ENCODE assay signal across 19 cellular contexts in the genomic region with DNA sequence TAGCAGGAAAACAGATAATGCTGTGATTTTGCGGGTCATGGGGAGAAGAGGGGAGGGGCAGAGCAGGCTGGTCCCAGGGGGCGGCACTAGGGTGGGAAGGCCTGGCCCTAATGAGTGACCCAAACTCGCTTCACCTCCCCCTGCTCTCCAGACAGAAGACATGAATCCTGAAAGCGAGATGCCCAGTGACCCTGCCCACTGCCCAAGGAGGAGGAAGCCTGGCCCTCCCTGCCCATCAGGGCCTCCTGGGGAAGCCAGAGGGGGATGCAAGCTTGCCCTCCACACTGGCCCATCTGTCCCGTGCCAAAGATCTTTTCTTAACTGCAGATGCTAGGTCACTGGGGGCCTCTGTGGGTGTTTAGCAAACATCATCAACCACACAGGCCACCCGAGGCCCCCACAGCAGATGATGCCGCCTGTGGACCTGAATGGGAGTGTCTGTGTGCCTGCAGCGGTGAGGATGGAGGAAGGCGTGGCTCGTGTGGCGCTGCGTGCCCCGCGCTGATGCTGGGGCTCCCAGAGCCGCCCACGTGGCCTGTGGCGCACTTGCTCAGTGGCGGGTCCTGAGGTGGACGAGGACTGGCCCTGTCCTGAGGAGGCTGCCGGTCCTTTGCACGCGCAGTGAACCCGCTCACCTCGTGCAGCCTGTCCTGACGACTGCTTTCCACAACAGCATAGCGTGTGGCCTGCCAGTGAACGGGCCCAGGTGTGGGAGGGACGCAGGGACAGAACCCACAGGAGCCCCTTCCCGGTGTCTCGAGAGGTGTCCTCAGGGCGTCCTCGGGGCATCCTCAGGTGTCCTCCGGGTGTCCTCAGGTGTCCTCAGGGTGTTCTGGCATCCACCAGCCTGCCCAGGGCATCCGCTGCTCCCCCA.
A peak's percentile ranks its signal among the peaks of the same experiment; 100 is the strongest.
DNase-seq lines count a peak whose midpoint lies in the region; ATAC-seq and TF ChIP-seq lines count a peak whose summit lies in the region.
"Had no signal": no experiment of that assay in that cellular context is flagged by ENCODE, and none has a peak within 500 bp of the region (broad histone marks: within the 10 kb centered on the region; RNA-seq: fewer than 3 reads in every experiment).

No MANE protein-coding gene starts in this region.

- no peak overlapping the region for H3K4me3 Mint-ChIP-seq in activated CD4-positive, alpha-beta T cell treated with anti-CD3 and anti-CD28 coated beads for 36 hours
- H3K4me3 Mint-ChIP-seq in progenitor cell of endocrine pancreas (ENCODE audit: low read depth), result no peak overlapping the region
- H3K4me3 Mint-ChIP-seq in effector memory CD8-positive, alpha-beta T cell, result no peak overlapping the region

- no peak overlapping the region for H3K27ac Mint-ChIP-seq in activated CD4-positive, alpha-beta T cell treated with anti-CD3 and anti-CD28 coated beads for 36 hours
- H3K27ac Mint-ChIP-seq in progenitor cell of endocrine pancreas, result peak overlapping the region; percentile 29
- H3K27ac Mint-ChIP-seq in effector memory CD8-positive, alpha-beta T cell, result no peak overlapping the region

- H3K36me3 Mint-ChIP-seq in activated CD4-positive, alpha-beta T cell treated with anti-CD3 and anti-CD28 coated beads for 36 hours (ENCODE audit: low read depth), result peaks cover 4% of the 10 kb centered on the region
- H3K36me3 Mint-ChIP-seq in progenitor cell of endocrine pancreas (ENCODE audit: insufficient read depth), result peaks cover 1% of the 10 kb centered on the region
- peaks cover 9% of the 10 kb centered on the region for H3K36me3 Mint-ChIP-seq in effector memory CD8-positive, alpha-beta T cell (ENCODE audit: insufficient read depth)

- H3K27me3 Mint-ChIP-seq in activated CD4-positive, alpha-beta T cell treated with anti-CD3 and anti-CD28 coated beads for 36 hours, result peaks cover 5% of the 10 kb centered on the region
- H3K27me3 Mint-ChIP-seq in progenitor cell of endocrine pancreas, result peaks cover 2% of the 10 kb centered on the region
- peaks cover 10 to 11% of the 10 kb centered on the region in 2 donors for H3K27me3 Mint-ChIP-seq in effector memory CD8-positive, alpha-beta T cell

- H3K4me1 ChIP-seq in RWPE2 (ENCODE audit: insufficient read depth, poor library complexity, severe bottlenecking), result no peaks in the 10 kb centered on the region
- peaks cover 2 to 21% of the 10 kb centered on the region in 2 donors for H3K4me1 ChIP-seq in left lung

- no peaks in the 10 kb centered on the region for H3K9me3 Mint-ChIP-seq in activated CD4-positive, alpha-beta T cell treated with anti-CD3 and anti-CD28 coated beads for 36 hours (ENCODE audit: low read depth)
- no peaks in the 10 kb centered on the region for H3K9me3 Mint-ChIP-seq in progenitor cell of endocrine pancreas (ENCODE audit: low read depth)
- no peaks in the 10 kb centered on the region for H3K9me3 Mint-ChIP-seq in effector memory CD8-positive, alpha-beta T cell

- H3K27ac ChIP-seq in RWPE2 (ENCODE audit: poor library complexity, severe bottlenecking), result no peak overlapping the region
- no peak overlapping the region for H3K27ac ChIP-seq in left lung
- H3K27ac ChIP-seq: 22Rv1, GM23248, KMS-11 had no signal

- CTCF ChIA-PET in activated CD4-positive, alpha-beta T cell treated with anti-CD3 and anti-CD28 coated beads for 36 hours (lab: Charles Lee), result interaction anchor here (0.7 kb wide), 1 partner anchor 1343 kb away, joined by 3 read pairs; no protein-coding TSS in a partner anchor

- TF ChIP-seq CTCF in RWPE2 (IDR thresholded peaks at IDR 0.05; ENCODE audit: poor library complexity, severe bottlenecking) (no peak), left lung (IDR thresholded peaks at IDR 0.05) (no peak), progenitor cell of endocrine pancreas (IDR thresholded peaks at IDR 0.05; ENCODE audit: unreplicated experiment) (no peak)

- H3K9me3 ChIP-seq in RWPE2 (ENCODE audit: severe bottlenecking) (no peaks in the 10 kb centered on the region), left lung (no peaks in the 10 kb centered on the region)

- intact Hi-C loops in activated CD4-positive, alpha-beta T cell treated with anti-CD3 and anti-CD28 coated beads for 36 hours (cut with DNase I, micrococcal nuclease), result no loop called here
- intact Hi-C loops in left lung (cut with DNase I), result no loop called here

- H3K27me3 ChIP-seq in RWPE2 (ENCODE audit: insufficient read depth, poor library complexity, severe bottlenecking), result peaks cover 12% of the 10 kb centered on the region
- H3K27me3 ChIP-seq in left lung, result peaks cover 0 to 19% of the 10 kb centered on the region in 2 donors

- DNase-seq in activated CD4-positive, alpha-beta T cell treated with anti-CD3 and anti-CD28 coated beads for 36 hours, result peak; percentile 2
- DNase-seq in activated CD4-positive, alpha-beta T cell treated with anti-CD3 and anti-CD28 coated beads, Interleukin-2, amount 50 U/mL, for 4 hours, result no peak
- DNase-seq in RWPE2 (ENCODE audit: low spot score) (peak; percentile 47), left lung (peak; percentile 24 to 67), progenitor cell of endocrine pancreas (ENCODE audit: low spot score, unreplicated experiment) (no peak), NCI-H82 treated with DMSO at 0.1 percent for 48 hours (lab: John Stamatoyannopoulos, UW; ENCODE audit: unreplicated experiment) (no peak)
- no peak for DNase-seq in effector memory CD8-positive, alpha-beta T cell
- DNase-seq: DMS153, GF-D8, GM23248, MV-4-11, NCI-H1694 treated with DMSO at 0.1 percent for 48 hours, NCI-H510A, NCI-H82, RPMI8226, SIG-M5 had no signal

- H3K36me3 ChIP-seq in RWPE2 (ENCODE audit: low read depth) (no peaks in the 10 kb centered on the region), left lung (peaks cover 0 to 21% of the 10 kb centered on the region in 2 donors)

- no peak for ATAC-seq in activated CD4-positive, alpha-beta T cell treated with anti-CD3 and anti-CD28 coated beads for 36 hours
- ATAC-seq in RWPE2 (ENCODE audit: low read depth) (no peak), left lung (no peak), HG03378 (IDR thresholded peaks at IDR 0.05; ENCODE audit: unreplicated experiment) (no peak)
- no peak for ATAC-seq in effector memory CD8-positive, alpha-beta T cell (replicated peaks)

- H3K4me3 ChIP-seq in RWPE2 (ENCODE audit: severe bottlenecking) (no peak overlapping the region), left lung (no peak overlapping the region)
- H3K4me3 ChIP-seq: GM23248 had no signal

- POLR2A ChIA-PET in activated CD4-positive, alpha-beta T cell treated with anti-CD3 and anti-CD28 coated beads for 36 hours (lab: Charles Lee), result no interaction called here

- no peaks in the 10 kb centered on the region for H3K4me1 Mint-ChIP-seq in activated CD4-positive, alpha-beta T cell treated with anti-CD3 and anti-CD28 coated beads for 36 hours
- H3K4me1 Mint-ChIP-seq in progenitor cell of endocrine pancreas (ENCODE audit: low read depth), result peaks cover 26% of the 10 kb centered on the region
- H3K4me1 Mint-ChIP-seq in effector memory CD8-positive, alpha-beta T cell (ENCODE audit: low read depth in 2 of 2), result peaks cover 0 to 6% of the 10 kb centered on the region in 2 donors

Comparison
In these comparisons a context has a peak if more than half of its experiments do, and no peak if none do; other contexts are left out.
1. DNase-seq: peak in activated CD4-positive, alpha-beta T cell treated with anti-CD3 and anti-CD28 coated beads for 36 hours (single experiment), RWPE2 (single experiment) and left lung (2 of 2); none in activated CD4-positive, alpha-beta T cell treated with anti-CD3 and anti-CD28 coated beads, Interleukin-2, amount 50 U/mL, for 4 hours (0 of 2), progenitor cell of endocrine pancreas (single experiment), effector memory CD8-positive, alpha-beta T cell (0 of 3) and NCI-H82 treated with DMSO at 0.1 percent for 48 hours (single experiment).